Comparison of ENCODE assay signal across 21 cellular contexts in genomic region chr5:169290895-169291294, GRCh38.
"Had no signal": no experiment of that assay in that cellular context is flagged by ENCODE, and none has a peak within 500 bp of the region (broad histone marks: within the 10 kb centered on the region; RNA-seq: fewer than 3 reads in every experiment).

No MANE protein-coding gene starts in this region.

- H3K4me1 Mint-ChIP-seq: activated naive CD4-positive, alpha-beta T cell treated with anti-CD3 and anti-CD28 coated beads, Interleukin-2, amount 50 U/mL, for 24 hours; immature natural killer cell; stimulated activated effector memory CD8-positive, alpha-beta T cell treated with anti-CD3 and anti-CD28 coated beads, Interleukin-12 subunit alpha, Interleukin-12 subunit beta, amount 100 ng/mL, for 72 hours had no signal

- H3K27me3 ChIP-seq: adrenal gland, colonic mucosa, heart left ventricle, ovary, tibial artery, vagina had no signal

- DNase-seq: activated CD4-positive, alpha-beta T cell treated with anti-CD3 and anti-CD28 coated beads, Interleukin-2, amount 50 U/mL, for 48 hours; activated effector memory CD4-positive, alpha-beta T cell treated with Interleukin-2 at 50 U/mL for 16 hours; activated T-cell treated with anti-CD3 and anti-CD28 coated beads, Interleukin-2, amount 50 U/mL, for 4 hours; adrenal gland; caudate nucleus; colonic mucosa; foreskin melanocyte; heart left ventricle; immature natural killer cell; ovary; retina; stimulated activated CD4-positive, alpha-beta T cell treated with anti-CD3 and anti-CD28 coated beads, Interleukin-12 subunit alpha, Interleukin-12 subunit beta, amount 100 ng/mL, for 4 hours; stimulated activated CD4-positive, alpha-beta T cell treated with anti-CD3 and anti-CD28 coated beads, Interleukin-2, amount 100 ng/mL, for 24 hours; tibial artery; WERI-Rb-1 had no signal

- H3K27ac Mint-ChIP-seq: activated naive CD4-positive, alpha-beta T cell treated with anti-CD3 and anti-CD28 coated beads, Interleukin-2, amount 50 U/mL, for 24 hours; immature natural killer cell; neural progenitor cell; stimulated activated effector memory CD8-positive, alpha-beta T cell treated with anti-CD3 and anti-CD28 coated beads, Interleukin-12 subunit alpha, Interleukin-12 subunit beta, amount 100 ng/mL, for 72 hours; T-helper 1 cell treated with Interleukin-12 subunit alpha and Interleukin-12 subunit beta and Interleukin-4 antibody, amounts not matched to agents 30 μg/mL and 1 μg/mL, for 36 hours had no signal

- H3K27ac ChIP-seq: adrenal gland, colonic mucosa, heart left ventricle, neural progenitor cell, ovary, vagina, WERI-Rb-1 had no signal

- H3K4me1 ChIP-seq: colonic mucosa, neural progenitor cell had no signal

- H3K4me3 Mint-ChIP-seq: activated naive CD4-positive, alpha-beta T cell treated with anti-CD3 and anti-CD28 coated beads, Interleukin-2, amount 50 U/mL, for 24 hours; activated T-cell treated with anti-CD3 and anti-CD28 coated beads, Interleukin-2, amount 50 U/mL, for 4 hours; immature natural killer cell; neural progenitor cell; stimulated activated effector memory CD8-positive, alpha-beta T cell treated with anti-CD3 and anti-CD28 coated beads, Interleukin-12 subunit alpha, Interleukin-12 subunit beta, amount 100 ng/mL, for 72 hours; T-helper 1 cell treated with Interleukin-12 subunit alpha and Interleukin-12 subunit beta and Interleukin-4 antibody, amounts not matched to agents 30 μg/mL and 1 μg/mL, for 36 hours had no signal

- H3K9me3 ChIP-seq: adrenal gland, colonic mucosa, ovary, tibial artery, vagina had no signal

- H3K36me3 Mint-ChIP-seq: activated naive CD4-positive, alpha-beta T cell treated with anti-CD3 and anti-CD28 coated beads, Interleukin-2, amount 50 U/mL, for 24 hours; immature natural killer cell; neural progenitor cell; stimulated activated effector memory CD8-positive, alpha-beta T cell treated with anti-CD3 and anti-CD28 coated beads, Interleukin-12 subunit alpha, Interleukin-12 subunit beta, amount 100 ng/mL, for 72 hours had no signal

- H3K4me3 ChIP-seq: adrenal gland, colonic mucosa, heart left ventricle, lung, neural progenitor cell, ovary, tibial artery, vagina had no signal

- H3K9me3 Mint-ChIP-seq: activated naive CD4-positive, alpha-beta T cell treated with anti-CD3 and anti-CD28 coated beads, Interleukin-2, amount 50 U/mL, for 24 hours; activated T-cell treated with anti-CD3 and anti-CD28 coated beads, Interleukin-2, amount 50 U/mL, for 4 hours; stimulated activated effector memory CD8-positive, alpha-beta T cell treated with anti-CD3 and anti-CD28 coated beads, Interleukin-12 subunit alpha, Interleukin-12 subunit beta, amount 100 ng/mL, for 72 hours; T-helper 1 cell treated with Interleukin-12 subunit alpha and Interleukin-12 subunit beta and Interleukin-4 antibody, amounts not matched to agents 30 μg/mL and 1 μg/mL, for 36 hours had no signal

- H3K36me3 ChIP-seq: adrenal gland, colonic mucosa, heart left ventricle, neural progenitor cell, ovary, tibial artery, vagina, WERI-Rb-1 had no signal

- H3K9ac ChIP-seq: neural progenitor cell had no signal

- ATAC-seq: activated T-cell treated with anti-CD3 and anti-CD28 coated beads, Interleukin-2, amount 50 U/mL, for 4 hours had no signal
